17 cellular contexts compared by ENCODE assay signal in genomic region chr11:27317751-27318150, GRCh38. TPM values are rescaled to one million over a fixed set of nuclear protein-coding genes. Genes with fewer than 3 reads are reported as not detected.
DNase-seq lines count a peak whose midpoint lies in the region; ATAC-seq and TF ChIP-seq lines count a peak whose summit lies in the region.
"Had no signal": no experiment of that assay in that cellular context is flagged by ENCODE, and none has a peak within 500 bp of the region (broad histone marks: within the 10 kb centered on the region; RNA-seq: fewer than 3 reads in every experiment).

No MANE protein-coding gene starts in this region.

- DNase-seq in EL = peak; percentile 71
- peak; percentile 28 for DNase-seq in NT2/D1 (ENCODE audit: low read depth, low spot score)
- DNase-seq in brain microvascular endothelial cell = peak; percentile 76
- DNase-seq in kidney tubule cell (ENCODE audit: low spot score) = peak; percentile 70
- DNase-seq in NCI-H748 (lab: John Stamatoyannopoulos, UW; ENCODE audit: unreplicated experiment) = no peak
- DNase-seq in SK-N-DZ (ENCODE audit: low spot score) = no peak
- DNase-seq: activated CD4-positive, CD25-positive, alpha-beta regulatory T cell treated with anti-CD3 and anti-CD28 coated beads, Interleukin-2, amount 50 U/mL, for 72 hours; activated T-cell treated with anti-CD3 and anti-CD28 coated beads, Interleukin-2, amount 50 U/mL, for 4 hours; aorta; mucosa of descending colon; NCI-H1417; NCI-H524; SHP77 treated with DMSO at 0.1 percent for 48 hours; stimulated activated CD4-positive, alpha-beta T cell treated with anti-CD3 and anti-CD28 coated beads, Interleukin-2, amount 100 ng/mL, for 48 hours; stimulated activated naive CD4-positive, alpha-beta T cell had no signal

- ATAC-seq in GM18867 (IDR thresholded peaks at IDR 0.05; ENCODE audit: unreplicated experiment) (no peak), GM19395 (IDR thresholded peaks at IDR 0.05; ENCODE audit: unreplicated experiment) (no peak)
- ATAC-seq: activated T-cell treated with anti-CD3 and anti-CD28 coated beads, Interleukin-2, amount 50 U/mL, for 4 hours; mucosa of descending colon had no signal

- H3K9me3 ChIP-seq in NT2/D1 (ENCODE audit: insufficient read depth, low read length) = peaks cover 8% of the 10 kb centered on the region; the same call in 1 of the 2 replicates
- H3K9me3 ChIP-seq: mucosa of descending colon had no signal

- no peak overlapping the region for H3K9ac ChIP-seq in NT2/D1 (ENCODE audit: insufficient read length, low read depth)

- in situ Hi-C loops in brain microvascular endothelial cell (cut with HindIII; ENCODE audit: low pct_ligation_motif_present, low sequenced_read_pairs) = no loop called here

- H3K4me3 ChIP-seq in NT2/D1 (ENCODE audit: insufficient read length, low read depth) (no peak overlapping the region), brain microvascular endothelial cell (ENCODE audit: low read depth, low read length) (no peak overlapping the region)
- H3K4me3 ChIP-seq: mucosa of descending colon had no signal

- H3K4me1 ChIP-seq in NT2/D1 (ENCODE audit: insufficient read depth, insufficient read length) = no peaks in the 10 kb centered on the region

- no peaks in the 10 kb centered on the region for H3K27me3 ChIP-seq in NT2/D1 (ENCODE audit: insufficient read depth, insufficient read length)
- H3K27me3 ChIP-seq in brain microvascular endothelial cell (replicated peaks) = no peaks in the 10 kb centered on the region

- H3K36me3 ChIP-seq in NT2/D1 (ENCODE audit: insufficient read depth, insufficient read length, low read length) = no peaks in the 10 kb centered on the region
- no peaks in the 10 kb centered on the region for H3K36me3 ChIP-seq in brain microvascular endothelial cell (replicated peaks)

- peak overlapping the region; percentile 19 for H3K27ac ChIP-seq in brain microvascular endothelial cell

- no peak for TF ChIP-seq CTCF in brain microvascular endothelial cell (IDR thresholded peaks at IDR 0.05; ENCODE audit: low read depth, low read length, missing control alignments)

RNA-seq across cellular contexts. Expression of gene CCDC34, which starts 45.3 kb away (rescaled TPM):
- 21.9 and 31.6 TPM in 2 replicates for polyA plus RNA-seq in SK-N-DZ (2014; cell fraction: cytosol; rRNA removed)
- 15.9 and 22.8 TPM in 2 replicates for polyA plus RNA-seq in SK-N-DZ (2014; cell fraction: nucleus; rRNA removed)

Comparison
In these comparisons a context has a peak if more than half of its experiments do, and no peak if none do; other contexts are left out.
1. DNase-seq: peak in EL (single experiment), NT2/D1 (single experiment), brain microvascular endothelial cell (single experiment) and kidney tubule cell (single experiment); none in NCI-H748 (single experiment) and SK-N-DZ (single experiment).